ENCODE assay signal across 1 cellular context in genomic region chr20:33863440-33864323, GRCh38.
TF ChIP-seq lines count a peak whose summit lies in the region.

No MANE protein-coding gene starts in this region.

TF ChIP-seq in HepG2, 621 proteins besides CTCF, POLR2A, EP300 and RAD21 (continued from another document):
- TF ChIP-seq ARID4A (CRISPR knock-in tag; IDR thresholded peaks at IDR 0.05; ENCODE audit: borderline replicate concordance) (0 out of 2 replicates have a peak, but pooled peaks have one; percentile 4), KDM6A (CRISPR knock-in tag; IDR thresholded peaks at IDR 0.05; ENCODE audit: low read depth) (no peak), ZNF264 (CRISPR knock-in tag; IDR thresholded peaks at IDR 0.05) (no peak), ZFY (CRISPR knock-in tag; IDR thresholded peaks at IDR 0.05) (0 out of 2 replicates have a peak, but pooled peaks have one; percentile 9), ATF7-NPFF (CRISPR knock-in tag; IDR thresholded peaks at IDR 0.05; ENCODE audit: low read depth) (0 out of 2 replicates have a peak, but pooled peaks have one; percentile 24), ZMYM2 (CRISPR knock-in tag; IDR thresholded peaks at IDR 0.05) (no peak), CENPX (CRISPR knock-in tag; IDR thresholded peaks at IDR 0.05) (no peak), ZNF552 (CRISPR knock-in tag; IDR thresholded peaks at IDR 0.05; ENCODE audit: borderline replicate concordance) (no peak), SAP130 (CRISPR knock-in tag; IDR thresholded peaks at IDR 0.05; ENCODE audit: low read depth) (no peak; the same call in 1 of the 2 replicates), ZNF567 (CRISPR knock-in tag; IDR thresholded peaks at IDR 0.05; ENCODE audit: borderline replicate concordance) (0 out of 2 replicates have a peak, but pooled peaks have one; percentile 15), ZSCAN25 (CRISPR knock-in tag; IDR thresholded peaks at IDR 0.05) (no peak), ZNF782 (CRISPR knock-in tag; IDR thresholded peaks at IDR 0.05; ENCODE audit: borderline replicate concordance) (no peak), ZNF431 (CRISPR knock-in tag; IDR thresholded peaks at IDR 0.05; ENCODE audit: borderline replicate concordance, low read depth) (no peak), ZNF44 (CRISPR knock-in tag; IDR thresholded peaks at IDR 0.05) (0 out of 2 replicates have a peak, but pooled peaks have one; percentile 10), CSRNP1 (CRISPR knock-in tag; IDR thresholded peaks at IDR 0.05) (no peak), NCOA5 (CRISPR knock-in tag; IDR thresholded peaks at IDR 0.05) (no peak), SIN3A (IDR thresholded peaks at IDR 0.05; ENCODE audit: borderline replicate concordance, low read depth, low read length) (no peak), ZNF724P (CRISPR knock-in tag; IDR thresholded peaks at IDR 0.05; ENCODE audit: borderline replicate concordance) (0 out of 2 replicates have a peak, but pooled peaks have one; percentile 49), ZNF335 (CRISPR knock-in tag; IDR thresholded peaks at IDR 0.05) (no peak), SRSF9 (IDR thresholded peaks at IDR 0.05; ENCODE audit: borderline replicate concordance, insufficient read depth, low read depth, low read length, poor library complexity, severe bottlenecking) (no peak), ZFP37 (CRISPR knock-in tag; IDR thresholded peaks at IDR 0.05; ENCODE audit: borderline replicate concordance) (0 out of 2 replicates have a peak, but pooled peaks have one; percentile 2), LBX2 (CRISPR knock-in tag; IDR thresholded peaks at IDR 0.05; ENCODE audit: borderline replicate concordance) (no peak), RCOR2 (CRISPR knock-in tag; IDR thresholded peaks at IDR 0.05) (no peak), ZMYM3 (CRISPR knock-in tag; IDR thresholded peaks at IDR 0.05) (0 out of 2 replicates have a peak, but pooled peaks have one; percentile 17), HDAC2 (CRISPR knock-in tag; IDR thresholded peaks at IDR 0.05) (no peak), PHF5A (CRISPR knock-in tag; IDR thresholded peaks at IDR 0.05; ENCODE audit: low read depth, unreplicated experiment) (no peak), NFRKB (IDR thresholded peaks at IDR 0.05) (no peak)
